Comparison of ENCODE assay signal across 10 cellular contexts in genomic region chr9:100425758-100426157, GRCh38. TPM values are rescaled to one million over a fixed set of nuclear protein-coding genes. Genes with fewer than 3 reads are reported as not detected.
DNase-seq lines count a peak whose midpoint lies in the region; ATAC-seq and TF ChIP-seq lines count a peak whose summit lies in the region.
"Had no signal": no experiment of that assay in that cellular context is flagged by ENCODE, and none has a peak within 500 bp of the region (broad histone marks: within the 10 kb centered on the region; RNA-seq: fewer than 3 reads in every experiment).

No MANE protein-coding gene starts in this region.

- H3K4me3 ChIP-seq in CD4-positive, CD25-positive, alpha-beta regulatory T cell (ENCODE audit: low read depth, low read length), result no peak overlapping the region

- no peaks in the 10 kb centered on the region for H3K27me3 ChIP-seq in CD4-positive, CD25-positive, alpha-beta regulatory T cell (ENCODE audit: control insufficient read depth, insufficient read depth, low read length)

- H3K27ac ChIP-seq in CD4-positive, CD25-positive, alpha-beta regulatory T cell (ENCODE audit: insufficient read depth, low read length, poor library complexity, severe bottlenecking), result no peak overlapping the region

- no peak overlapping the region for H3K27ac Mint-ChIP-seq in CD4-positive, CD25-positive, alpha-beta regulatory T cell
- peak overlapping the region; percentile 90 for H3K27ac Mint-ChIP-seq in central memory CD8-positive, alpha-beta T cell (ENCODE audit: low read depth)
- H3K27ac Mint-ChIP-seq in natural killer cell, result peak overlapping the region in 1 of 2 donors; percentile 70

- H3K27me3 Mint-ChIP-seq in CD4-positive, CD25-positive, alpha-beta regulatory T cell, result peaks cover 38% of the 10 kb centered on the region
- peaks cover 13% of the 10 kb centered on the region for H3K27me3 Mint-ChIP-seq in central memory CD8-positive, alpha-beta T cell
- peaks cover 8% of the 10 kb centered on the region in 2 donors for H3K27me3 Mint-ChIP-seq in natural killer cell (ENCODE audit: low read depth in 2 of 2)

- TF ChIP-seq CTCF in natural killer cell (IDR thresholded peaks at IDR 0.05), result no peak

- H3K9me3 Mint-ChIP-seq in CD4-positive, CD25-positive, alpha-beta regulatory T cell, result peaks cover 0 to 3% (median 0%) of the 10 kb centered on the region in 7 donors
- H3K9me3 Mint-ChIP-seq in central memory CD8-positive, alpha-beta T cell, result no peaks in the 10 kb centered on the region
- H3K9me3 Mint-ChIP-seq in natural killer cell, result no peaks in the 10 kb centered on the region

- no peak for ATAC-seq in CD4-positive, CD25-positive, alpha-beta regulatory T cell (ENCODE audit: low read depth in 2 of 2)
- no peak for ATAC-seq in central memory CD8-positive, alpha-beta T cell (replicated peaks; ENCODE audit: extremely low read depth, poor library complexity, severe bottlenecking)
- ATAC-seq in natural killer cell (no peak), HG02588 (IDR thresholded peaks at IDR 0.05; ENCODE audit: unreplicated experiment) (no peak), HG03175 (IDR thresholded peaks at IDR 0.05; ENCODE audit: unreplicated experiment) (no peak)

- no peaks in the 10 kb centered on the region for H3K36me3 ChIP-seq in CD4-positive, CD25-positive, alpha-beta regulatory T cell (ENCODE audit: control insufficient read depth, insufficient read depth, low read length)

- H3K4me3 Mint-ChIP-seq in CD4-positive, CD25-positive, alpha-beta regulatory T cell, result peak overlapping the region; percentile 92 to 99 (median 96)
- peak overlapping the region; percentile 98 for H3K4me3 Mint-ChIP-seq in central memory CD8-positive, alpha-beta T cell
- peak overlapping the region; percentile 98 for H3K4me3 Mint-ChIP-seq in natural killer cell

- DNase-seq in CD4-positive, CD25-positive, alpha-beta regulatory T cell, result no peak
- DNase-seq in M059J (ENCODE audit: low read depth), result peak; percentile 38
- no peak for DNase-seq in central memory CD8-positive, alpha-beta T cell (ENCODE audit: low spot score in 2 of 2)
- DNase-seq in natural killer cell, result no peak
- no peak for DNase-seq in NCI-H774 (lab: John Stamatoyannopoulos, UW)
- no peak for DNase-seq in H4 (ENCODE audit: low spot score)
- DNase-seq: activated gamma-delta T cell treated with Interleukin-2 at 50 U/mL for 16 hours, SHP77 treated with DMSO at 0.1 percent for 48 hours had no signal

- intact Hi-C loops in natural killer cell (cut with micrococcal nuclease), result no loop called here

- H3K4me1 ChIP-seq in CD4-positive, CD25-positive, alpha-beta regulatory T cell (ENCODE audit: control insufficient read depth, insufficient read depth, low read length, poor library complexity, severe bottlenecking), result peaks cover 17% of the 10 kb centered on the region

- no peaks in the 10 kb centered on the region for H3K36me3 Mint-ChIP-seq in CD4-positive, CD25-positive, alpha-beta regulatory T cell
- H3K36me3 Mint-ChIP-seq in central memory CD8-positive, alpha-beta T cell (ENCODE audit: insufficient read depth), result peaks cover 3% of the 10 kb centered on the region
- no peaks in the 10 kb centered on the region for H3K36me3 Mint-ChIP-seq in natural killer cell

- peaks cover 20 to 36% (median 30%) of the 10 kb centered on the region in 4 donors for H3K4me1 Mint-ChIP-seq in CD4-positive, CD25-positive, alpha-beta regulatory T cell
- peaks cover 38% of the 10 kb centered on the region for H3K4me1 Mint-ChIP-seq in central memory CD8-positive, alpha-beta T cell
- H3K4me1 Mint-ChIP-seq in natural killer cell, result peaks cover 17 to 27% of the 10 kb centered on the region in 2 donors

- H3K9me3 ChIP-seq in CD4-positive, CD25-positive, alpha-beta regulatory T cell (ENCODE audit: control insufficient read depth in 2 of 2, low read length in 2 of 2), result no peaks in the 10 kb centered on the region

RNA-seq across cellular contexts. Expression of gene MSANTD3, which starts 1.2 kb away (rescaled TPM):
- 5.9 TPM for total RNA-seq in CD4-positive, CD25-positive, alpha-beta regulatory T cell
- 1 to 10 TPM; 3.0 to 4.8 (median 3.9) TPM for polyA plus RNA-seq in CD4-positive, CD25-positive, alpha-beta regulatory T cell
- 83.8 and 114 TPM in 2 replicates for total RNA-seq in M059J (2014; rRNA removed; shearing (Covaris generic))
- 10 to 100 TPM; 11.3 to 15.6 (median 14.2) TPM for total RNA-seq in natural killer cell
- total RNA-seq in H4 (2014; rRNA removed; shearing (Covaris generic)), result 81.8 and 82.7 TPM in 2 replicates

RNA-seq across cellular contexts. Expression of gene TMEFF1, which starts 47.2 kb away (rescaled TPM):
- 0.49 TPM for total RNA-seq in CD4-positive, CD25-positive, alpha-beta regulatory T cell
- not detected for polyA plus RNA-seq in CD4-positive, CD25-positive, alpha-beta regulatory T cell
- 0.05 and 4.0 TPM in 2 replicates for total RNA-seq in M059J (2014; rRNA removed; shearing (Covaris generic))
- total RNA-seq in natural killer cell, result under 1 TPM in 1 of 3 donors, not detected in 2; 0.18 TPM
- total RNA-seq in H4 (2014; rRNA removed; shearing (Covaris generic)), result 0.31 and 1.2 TPM in 2 replicates
